In genomic region chr1:225738763-225739162, GRCh38 we compare ENCODE assay signal across 20 cellular contexts.
"Had no signal": no experiment of that assay in that cellular context is flagged by ENCODE, and none has a peak within 500 bp of the region (broad histone marks: within the 10 kb centered on the region; RNA-seq: fewer than 3 reads in every experiment).

No MANE protein-coding gene starts in this region.

- FAIRE-seq: HepG2 had no signal

- ATAC-seq: HepG2, Panc1, SK-N-SH treated with all-trans-retinoic acid at 6 μM for 48 hours, T-helper 17 cell had no signal

- DNase-seq: KBM-7, MV-4-11, NCI-H1048, NCI-H1105, NCI-H1417, NCI-H1436 treated with DMSO at 0.1 percent for 48 hours, NCI-H1694, NCI-H187 treated with DMSO at 0.1 percent for 48 hours, NCI-H2029 treated with DMSO at 0.1 percent for 48 hours, NCI-H2171 treated with DMSO at 0.1 percent for 48 hours, NCI-H345, NCI-H524 treated with DMSO at 0.1 percent for 48 hours, NCI-H69, NCI-H774, SHP77, T-helper 1 cell, T-helper 17 cell had no signal
